ENCODE assay signal across 21 cellular contexts in the genomic region with DNA sequence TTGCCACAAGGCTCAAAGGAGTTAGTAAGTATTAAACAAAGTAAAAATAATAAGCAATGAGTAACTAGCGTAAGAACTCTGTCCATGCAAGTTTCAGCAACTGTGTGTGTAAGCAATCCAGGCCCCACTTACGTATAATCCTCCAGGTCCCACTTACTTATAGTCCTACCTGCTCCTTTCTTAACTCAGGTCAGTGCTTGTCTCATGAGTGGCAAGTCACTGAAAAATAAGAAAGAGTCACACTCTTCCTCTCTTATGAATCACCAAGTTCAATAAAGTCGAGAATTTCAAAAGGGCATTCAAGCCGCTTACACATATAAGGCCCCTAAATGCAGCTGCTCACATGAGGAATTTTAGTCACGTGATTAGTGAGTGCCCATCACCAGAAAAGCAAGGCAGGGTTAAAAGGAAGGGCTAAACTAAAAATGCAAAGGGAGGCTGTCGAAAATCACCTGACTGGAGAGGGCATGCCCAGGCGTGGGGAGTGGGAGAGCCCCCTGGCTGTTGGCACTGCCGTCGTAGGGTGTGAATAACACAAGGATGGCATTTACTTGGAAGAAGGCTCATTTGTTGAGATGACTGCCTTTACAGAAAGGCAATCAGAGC. TPM values are rescaled to one million over a fixed set of nuclear protein-coding genes. Genes with fewer than 3 reads are reported as not detected.
DNase-seq lines count a peak whose midpoint lies in the region; ATAC-seq and TF ChIP-seq lines count a peak whose summit lies in the region.
"Had no signal": no experiment of that assay in that cellular context is flagged by ENCODE, and none has a peak within 500 bp of the region (broad histone marks: within the 10 kb centered on the region; RNA-seq: fewer than 3 reads in every experiment).

No MANE protein-coding gene starts in this region.

- H3K4me3 ChIP-seq in dorsolateral prefrontal cortex, result no peak overlapping the region
- H3K4me3 ChIP-seq: body of pancreas, mucosa of descending colon had no signal

- no peaks in the 10 kb centered on the region for H3K27me3 ChIP-seq in dorsolateral prefrontal cortex
- H3K27me3 ChIP-seq: BE2C, body of pancreas had no signal

- no peak for ATAC-seq in activated CD4-positive, alpha-beta T cell treated with anti-CD3 and anti-CD28 coated beads for 36 hours
- ATAC-seq: activated naive CD4-positive, alpha-beta T cell treated with anti-CD3 and anti-CD28 coated beads, Interleukin-2, amount 50 U/mL, for 72 hours; body of pancreas; mucosa of descending colon had no signal

- H3K4me3 Mint-ChIP-seq in activated naive CD8-positive, alpha-beta T cell, result no peak overlapping the region
- H3K4me3 Mint-ChIP-seq in activated naive CD8-positive, alpha-beta T cell treated with anti-CD3 and anti-CD28 coated beads for 36 hours, result no peak overlapping the region
- no peak overlapping the region for H3K4me3 Mint-ChIP-seq in mesothelial cell of epicardium
- H3K4me3 Mint-ChIP-seq in activated CD4-positive, alpha-beta T cell treated with anti-CD3 and anti-CD28 coated beads for 36 hours, result no peak overlapping the region
- H3K4me3 Mint-ChIP-seq: activated T-helper 1 cell treated with anti-CD3 and anti-CD28 coated beads, Interleukin-12 subunit alpha, Interleukin-12 subunit beta, Interleukin-2, Interleukin-4 antibody, amounts not matched to agents 30 ng/mL and 10 ng/mL and 1 ng/mL, durations not matched to agents 14 hours and 24 hours and 36 hours; neural crest cell had no signal

- H3K27me3 Mint-ChIP-seq in activated naive CD8-positive, alpha-beta T cell, result no peaks in the 10 kb centered on the region
- no peaks in the 10 kb centered on the region for H3K27me3 Mint-ChIP-seq in activated naive CD8-positive, alpha-beta T cell treated with anti-CD3 and anti-CD28 coated beads for 36 hours
- no peaks in the 10 kb centered on the region for H3K27me3 Mint-ChIP-seq in mesothelial cell of epicardium (ENCODE audit: low read depth)
- H3K27me3 Mint-ChIP-seq in activated CD4-positive, alpha-beta T cell treated with anti-CD3 and anti-CD28 coated beads for 36 hours, result no peaks in the 10 kb centered on the region

- TF ChIP-seq CTCF in dorsolateral prefrontal cortex (IDR thresholded peaks at IDR 0.05 in 54 of 56, conservative IDR thresholded peaks at IDR 0.05 in 2 of 56; ENCODE audit: low read depth in 1 of 56, partially characterized antibody in 56 of 56) (no peak), mesothelial cell of epicardium (IDR thresholded peaks at IDR 0.05; ENCODE audit: unreplicated experiment) (no peak)

- POLR2A ChIA-PET in activated CD4-positive, alpha-beta T cell treated with anti-CD3 and anti-CD28 coated beads for 36 hours (lab: Charles Lee), result no interaction called here

- H3K27ac Mint-ChIP-seq in activated naive CD8-positive, alpha-beta T cell, result peak overlapping the region; percentile 22
- H3K27ac Mint-ChIP-seq in activated naive CD8-positive, alpha-beta T cell treated with anti-CD3 and anti-CD28 coated beads for 36 hours, result no peak overlapping the region
- H3K27ac Mint-ChIP-seq in mesothelial cell of epicardium, result peak overlapping the region; percentile 41
- no peak overlapping the region for H3K27ac Mint-ChIP-seq in activated CD4-positive, alpha-beta T cell treated with anti-CD3 and anti-CD28 coated beads for 36 hours
- H3K27ac Mint-ChIP-seq: activated T-helper 1 cell treated with anti-CD3 and anti-CD28 coated beads, Interleukin-12 subunit alpha, Interleukin-12 subunit beta, Interleukin-2, Interleukin-4 antibody, amounts not matched to agents 30 ng/mL and 10 ng/mL and 1 ng/mL, durations not matched to agents 14 hours and 24 hours and 36 hours had no signal

- DNase-seq in activated naive CD8-positive, alpha-beta T cell treated with anti-CD3 and anti-CD28 coated beads for 36 hours, result no peak
- no peak for DNase-seq in dorsolateral prefrontal cortex
- DNase-seq in mesothelial cell of epicardium (ENCODE audit: low spot score in 2 of 2, unreplicated experiment in 2 of 2), result no peak
- no peak for DNase-seq in NCI-H226
- DNase-seq in EL, result no peak
- no peak for DNase-seq in activated CD4-positive, alpha-beta T cell treated with anti-CD3 and anti-CD28 coated beads for 36 hours
- DNase-seq in COLO829 (ENCODE audit: low spot score), result no peak
- DNase-seq: 8988T; activated CD4-positive, alpha-beta T cell treated with anti-CD3 and anti-CD28 coated beads, Interleukin-2, amount 50 U/mL, for 1 hour; BE2C; DMS79 treated with DMSO at 0.1 percent for 48 hours; left ventricle myocardium superior; mucosa of descending colon; NCI-H1092; NCI-H2081 treated with DMSO at 0.1 percent for 48 hours; NCI-H446 had no signal

- peaks cover 33% of the 10 kb centered on the region for H3K4me1 Mint-ChIP-seq in activated naive CD8-positive, alpha-beta T cell (ENCODE audit: low read depth)
- peaks cover 37% of the 10 kb centered on the region for H3K4me1 Mint-ChIP-seq in activated naive CD8-positive, alpha-beta T cell treated with anti-CD3 and anti-CD28 coated beads for 36 hours
- peaks cover 51% of the 10 kb centered on the region for H3K4me1 Mint-ChIP-seq in mesothelial cell of epicardium
- H3K4me1 Mint-ChIP-seq in activated CD4-positive, alpha-beta T cell treated with anti-CD3 and anti-CD28 coated beads for 36 hours, result peaks cover 15% of the 10 kb centered on the region

- CTCF ChIA-PET in activated CD4-positive, alpha-beta T cell treated with anti-CD3 and anti-CD28 coated beads for 36 hours (lab: Charles Lee), result interaction anchor here (0.6 kb wide), 1 partner anchor 62 kb away, joined by 6 read pairs; no protein-coding TSS in a partner anchor

- H3K36me3 Mint-ChIP-seq in activated naive CD8-positive, alpha-beta T cell, result peaks cover 19% of the 10 kb centered on the region
- peaks cover 45% of the 10 kb centered on the region for H3K36me3 Mint-ChIP-seq in activated naive CD8-positive, alpha-beta T cell treated with anti-CD3 and anti-CD28 coated beads for 36 hours
- H3K36me3 Mint-ChIP-seq in mesothelial cell of epicardium, result peaks cover 27% of the 10 kb centered on the region
- H3K36me3 Mint-ChIP-seq in activated CD4-positive, alpha-beta T cell treated with anti-CD3 and anti-CD28 coated beads for 36 hours (ENCODE audit: low read depth), result peaks cover 50% of the 10 kb centered on the region

- intact Hi-C loops in dorsolateral prefrontal cortex (cut with DNase I), result loop anchor here in 1 of 2 donors (5.0 to 10.0 kb wide), 3 partner anchors 38 to 266 kb away; a partner anchor contains a TSS
- intact Hi-C loops in activated CD4-positive, alpha-beta T cell treated with anti-CD3 and anti-CD28 coated beads for 36 hours (cut with DNase I, micrococcal nuclease), result no loop called here

- peak overlapping the region in 57 of 59 donors; percentile 15 to 97 (median 91) for H3K27ac ChIP-seq in dorsolateral prefrontal cortex
- H3K27ac ChIP-seq: body of pancreas had no signal

- no peaks in the 10 kb centered on the region for H3K9me3 Mint-ChIP-seq in activated naive CD8-positive, alpha-beta T cell (ENCODE audit: low read depth)
- no peaks in the 10 kb centered on the region for H3K9me3 Mint-ChIP-seq in activated naive CD8-positive, alpha-beta T cell treated with anti-CD3 and anti-CD28 coated beads for 36 hours
- no peaks in the 10 kb centered on the region for H3K9me3 Mint-ChIP-seq in mesothelial cell of epicardium
- no peaks in the 10 kb centered on the region for H3K9me3 Mint-ChIP-seq in activated CD4-positive, alpha-beta T cell treated with anti-CD3 and anti-CD28 coated beads for 36 hours (ENCODE audit: low read depth)
- H3K9me3 Mint-ChIP-seq: activated naive CD4-positive, alpha-beta T cell treated with anti-CD3 and anti-CD28 coated beads, Interleukin-2, amount 50 U/mL, for 72 hours; activated T-helper 1 cell treated with anti-CD3 and anti-CD28 coated beads, Interleukin-12 subunit alpha, Interleukin-12 subunit beta, Interleukin-2, Interleukin-4 antibody, amounts not matched to agents 30 ng/mL and 10 ng/mL and 1 ng/mL, durations not matched to agents 14 hours and 24 hours and 36 hours; neural crest cell had no signal

RNA-seq across cellular contexts. Expression of a gene that starts 58.2 kb away (rescaled TPM):
- 10 to 100 TPM; 22.8 to 23.0 TPM for total RNA-seq in activated naive CD8-positive, alpha-beta T cell treated with anti-CD3 and anti-CD28 coated beads for 36 hours
- total RNA-seq in dorsolateral prefrontal cortex (10 to 100 TPM; 29.6 to 73.7 (median 49.4) TPM), mesothelial cell of epicardium (97.8 to 116 TPM (median 100 TPM) in 3 replicates)
- 10 to 100 TPM; 21.2 to 26.6 TPM for total RNA-seq in activated CD4-positive, alpha-beta T cell treated with anti-CD3 and anti-CD28 coated beads for 36 hours

Comparison
In these comparisons a context has a peak if more than half of its experiments do, and no peak if none do; other contexts are left out.
1. H3K27ac Mint-ChIP-seq: peak in activated naive CD8-positive, alpha-beta T cell (single experiment) and mesothelial cell of epicardium (single experiment); none in activated naive CD8-positive, alpha-beta T cell treated with anti-CD3 and anti-CD28 coated beads for 36 hours (single experiment) and activated CD4-positive, alpha-beta T cell treated with anti-CD3 and anti-CD28 coated beads for 36 hours (single experiment).